ENCODE assay signal across 8 cellular contexts in genomic region chr18:48949606-48950535, GRCh38. TPM values are rescaled to one million over a fixed set of nuclear protein-coding genes. Genes with fewer than 3 reads are reported as not detected.
A peak's percentile ranks its signal among the peaks of the same experiment; 100 is the strongest.
DNase-seq lines count a peak whose midpoint lies in the region; ATAC-seq and TF ChIP-seq lines count a peak whose summit lies in the region.

No MANE protein-coding gene starts in this region.

- H3K4me3 ChIP-seq in HEK293 (ENCODE audit: low read depth, low read length) (peak overlapping the region; percentile 91), dorsolateral prefrontal cortex (peak overlapping the region; percentile 67 to 94 (median 84)), tibial nerve (peak overlapping the region; percentile 64 to 83 (median 74))

- POLR2A ChIA-PET in HEK293 (lab: Yijun Ruan, JAX) (interaction anchor here (0.6 to 12.3 kb wide), 5 partner anchors 9 to 48 kb away, joined by 3 to 252 read pairs (median 5); no protein-coding TSS in a partner anchor), T-cell (lab: Charles Lee) (interaction anchor here in 1 of 2 donors (1.4 kb wide), 1 partner anchor 9 kb away, joined by 8 read pairs; no protein-coding TSS in a partner anchor)

- no peak for TF ChIP-seq EP300 in tibial nerve (IDR thresholded peaks at IDR 0.05)

- TF ChIP-seq CTCF in HEK293 (tag by site-specific recombination; IDR thresholded peaks at IDR 0.05) (peak; percentile 87), dorsolateral prefrontal cortex (IDR thresholded peaks at IDR 0.05 in 54 of 56, conservative IDR thresholded peaks at IDR 0.05 in 2 of 56; ENCODE audit: low read depth in 1 of 56, partially characterized antibody in 56 of 56) (peak in 13 of 56 donors; percentile 4 to 32 (median 13)), mesothelial cell of epicardium (IDR thresholded peaks at IDR 0.05; ENCODE audit: unreplicated experiment) (no peak), tibial nerve (IDR thresholded peaks at IDR 0.05) (peak in 3 of 5 experiments; percentile 24 to 48 (median 29))

- peaks cover 33% of the 10 kb centered on the region for H3K36me3 Mint-ChIP-seq in T-cell
- peaks cover 18% of the 10 kb centered on the region for H3K36me3 Mint-ChIP-seq in mesothelial cell of epicardium

- H3K27me3 Mint-ChIP-seq in T-cell (no peaks in the 10 kb centered on the region), mesothelial cell of epicardium (ENCODE audit: low read depth) (no peaks in the 10 kb centered on the region)

- 1% methylated on average over 27 to 47 of the region's 79 CpGs for WGBS in tibial nerve, 2 donors

- no peak for TF ChIP-seq POLR2A in tibial nerve (IDR thresholded peaks at IDR 0.05)

- ATAC-seq in T-cell (replicated peaks in 1 of 4) (peak; percentile 3 to 15 (median 10)), HG02610 (IDR thresholded peaks at IDR 0.05; ENCODE audit: unreplicated experiment) (no peak), HG02885 (IDR thresholded peaks at IDR 0.05; ENCODE audit: poor library complexity, unreplicated experiment) (no peak)

- H3K36me3 ChIP-seq in HEK293 (ENCODE audit: control insufficient read depth in 2 of 2, insufficient read depth in 1 of 2, low read length in 2 of 2) = peaks cover 4 to 46% of the 10 kb centered on the region in 2 experiments; a peak in 2 of 3 replicates
- H3K36me3 ChIP-seq in tibial nerve = peaks cover 0 to 8% (median 0%) of the 10 kb centered on the region in 3 donors

- H3K27ac Mint-ChIP-seq in T-cell (peak overlapping the region; percentile 94 to 95), mesothelial cell of epicardium (peak overlapping the region; percentile 97)

- H3K4me1 Mint-ChIP-seq in T-cell (peaks cover 44 to 57% (median 50%) of the 10 kb centered on the region in 3 donors), mesothelial cell of epicardium (peaks cover 46% of the 10 kb centered on the region)

- H3K4me3 Mint-ChIP-seq in T-cell = peak overlapping the region; percentile 85 to 99 (median 97)
- H3K4me3 Mint-ChIP-seq in mesothelial cell of epicardium = peak overlapping the region; percentile 99

- intact Hi-C loops in dorsolateral prefrontal cortex (cut with DNase I) = loop anchor here (2.0 to 10.0 kb wide), 6 partner anchors 88 to 465 kb away; no protein-coding TSS in a partner anchor

- H3K9me3 ChIP-seq in HEK293 (ENCODE audit: control insufficient read depth, insufficient read depth, low read depth, low read length) = no peaks in the 10 kb centered on the region
- no peaks in the 10 kb centered on the region for H3K9me3 ChIP-seq in tibial nerve

- H3K27ac ChIP-seq in HEK293 (ENCODE audit: extremely low read depth, low read depth, low read length) = peak overlapping the region; percentile 100
- peak overlapping the region in 55 of 59 donors; percentile 4 to 100 (median 85) for H3K27ac ChIP-seq in dorsolateral prefrontal cortex
- H3K27ac ChIP-seq in tibial nerve = peak overlapping the region; percentile 26 to 95 (median 83)

- CTCF ChIA-PET in HEK293 (lab: Yijun Ruan, JAX) = interaction anchor here (0.6 kb wide), 1 partner anchor 50 kb away, joined by 3 read pairs; no protein-coding TSS in a partner anchor
- CTCF ChIA-PET in T-cell (lab: Charles Lee) = no interaction called here

- no peaks in the 10 kb centered on the region for H3K27me3 ChIP-seq in dorsolateral prefrontal cortex
- H3K27me3 ChIP-seq in tibial nerve = no peaks in the 10 kb centered on the region

- no peaks in the 10 kb centered on the region for H3K9me3 Mint-ChIP-seq in T-cell
- H3K9me3 Mint-ChIP-seq in mesothelial cell of epicardium = no peaks in the 10 kb centered on the region

- DNase-seq in COR-L47 (lab: John Stamatoyannopoulos, UW) (peak; percentile 77), T-cell (peak in 8 of 34 experiments; percentile 11 to 51 (median 37)), dorsolateral prefrontal cortex (no peak), mesothelial cell of epicardium (ENCODE audit: low spot score in 2 of 2, unreplicated experiment in 2 of 2) (no peak), tibial nerve (ENCODE audit: low spot score in 2 of 2) (no peak)

- peaks cover 25% of the 10 kb centered on the region for H3K4me1 ChIP-seq in HEK293 (ENCODE audit: control insufficient read depth, insufficient read depth, low read length)
- peaks cover 0 to 64% (median 28%) of the 10 kb centered on the region in 4 donors for H3K4me1 ChIP-seq in tibial nerve

TF ChIP-seq in HEK293, 187 proteins besides CTCF, POLR2A, EP300 and RAD21 (continues in another document):
- TF ChIP-seq ZNF426 (tag by site-specific recombination; IDR thresholded peaks at IDR 0.05) (no peak), ZNF138 (tag by site-specific recombination; IDR thresholded peaks at IDR 0.05; ENCODE audit: borderline replicate concordance) (no peak), ZBTB11 (tag by site-specific recombination; conservative IDR thresholded peaks at IDR 0.05; ENCODE audit: low read depth) (peak; percentile 63), ZNF184 (tag by site-specific recombination; IDR thresholded peaks at IDR 0.05) (no peak), ZNF114 (tag by site-specific recombination; IDR thresholded peaks at IDR 0.05) (no peak), ZNF768 (tag by site-specific recombination; IDR thresholded peaks at IDR 0.05) (no peak), ZNF560 (tag by site-specific recombination; IDR thresholded peaks at IDR 0.05; ENCODE audit: borderline replicate concordance) (no peak), ATF2 (tag by site-specific recombination; IDR thresholded peaks at IDR 0.05; ENCODE audit: low read depth) (no peak), ZSCAN30 (tag by site-specific recombination; IDR thresholded peaks at IDR 0.05) (peak; percentile 80; the same call in 1 of the 2 replicates), ZNF362 (tag by site-specific recombination; IDR thresholded peaks at IDR 0.05) (no peak), ZNF571 (tag by site-specific recombination; IDR thresholded peaks at IDR 0.05) (no peak), ZNF660 (tag by site-specific recombination; IDR thresholded peaks at IDR 0.05) (peak; percentile 87)

RNA-seq across cellular contexts. Expression of gene SMAD7, which starts 0.9 kb away (rescaled TPM):
- total RNA-seq in T-cell (100 to 1,000 TPM in 1 of 5 donors, 10 to 100 TPM in 4; 28.5 to 138 (median 57.7) TPM), dorsolateral prefrontal cortex (10 to 100 TPM; 14.2 to 34.2 (median 23.6) TPM), mesothelial cell of epicardium (75.5 to 77.6 TPM (median 76.8 TPM) in 3 replicates), tibial nerve (10 to 100 TPM; 34.3 to 56.8 (median 35.6) TPM)

Comparison
In these comparisons a context has a peak if more than half of its experiments do, and no peak if none do; other contexts are left out.
1. ATAC-seq: peak in T-cell (4 of 4); none in HG02610 (single experiment) and HG02885 (single experiment).
2. Peak in every context shown above with its lines, with median percentiles within 50 percentile points of each other: H3K27ac ChIP-seq and H3K4me3 ChIP-seq.